In genomic region chrX:118974908-118975671, GRCh38 we compare ENCODE assay signal across 1 cellular context.
TF ChIP-seq lines count a peak whose summit lies in the region.

No MANE protein-coding gene starts in this region.

TF ChIP-seq in HepG2, 621 proteins besides CTCF, POLR2A, EP300 and RAD21 (continued from another document and continues in another):
- no peak for TF ChIP-seq LRRFIP1 (CRISPR knock-in tag; conservative IDR thresholded peaks at IDR 0.05)
- no peak for TF ChIP-seq JUND (CRISPR knock-in tag; IDR thresholded peaks at IDR 0.05)
- TF ChIP-seq NFIC (IDR thresholded peaks at IDR 0.05; ENCODE audit: low read length): no peak
- no peak for TF ChIP-seq DMAP1 (CRISPR knock-in tag; IDR thresholded peaks at IDR 0.05)
- no peak for TF ChIP-seq PTBP1 (IDR thresholded peaks at IDR 0.05; ENCODE audit: low read depth, low read length, poor library complexity, severe bottlenecking)
- TF ChIP-seq GLMP (CRISPR knock-in tag; IDR thresholded peaks at IDR 0.05; ENCODE audit: borderline replicate concordance): no peak
- TF ChIP-seq ATF7-NPFF (CRISPR knock-in tag; IDR thresholded peaks at IDR 0.05; ENCODE audit: low read depth): peak; percentile 33; the same call in 1 of the 2 replicates
- no peak for TF ChIP-seq NR2F6 (IDR thresholded peaks at IDR 0.05)
- TF ChIP-seq NR2F6 (CRISPR knock-in tag; IDR thresholded peaks at IDR 0.05): peak; percentile 16; the same call in 1 of the 2 replicates
- no peak for TF ChIP-seq TARDBP (CRISPR knock-in tag; IDR thresholded peaks at IDR 0.05)
- no peak for TF ChIP-seq CHD2 (IDR thresholded peaks at IDR 0.05; ENCODE audit: low read depth, low read length)
- TF ChIP-seq SATB2 (CRISPR knock-in tag; IDR thresholded peaks at IDR 0.05): no peak
- no peak for TF ChIP-seq RFX5 (IDR thresholded peaks at IDR 0.05; ENCODE audit: low read depth, low read length)
- TF ChIP-seq MTF1 (CRISPR knock-in tag; IDR thresholded peaks at IDR 0.05): no peak
- no peak for TF ChIP-seq ZNF710 (CRISPR knock-in tag; IDR thresholded peaks at IDR 0.05; ENCODE audit: borderline replicate concordance)
- no peak for TF ChIP-seq ETV6 (CRISPR knock-in tag; conservative IDR thresholded peaks at IDR 0.05)
- peak; percentile 38; the same call in 1 of the 2 replicates for TF ChIP-seq ZNF501 (CRISPR knock-in tag; IDR thresholded peaks at IDR 0.05)
- no peak for TF ChIP-seq SMARCC2 (IDR thresholded peaks at IDR 0.05)
- no peak for TF ChIP-seq ZBTB3 (CRISPR knock-in tag; IDR thresholded peaks at IDR 0.05; ENCODE audit: borderline replicate concordance, low read depth)
- no peak for TF ChIP-seq CSRNP2 (CRISPR knock-in tag; conservative IDR thresholded peaks at IDR 0.05; ENCODE audit: low read depth)
- TF ChIP-seq PHF8 (CRISPR knock-in tag; IDR thresholded peaks at IDR 0.05): no peak
- TF ChIP-seq HIC2 (CRISPR knock-in tag; IDR thresholded peaks at IDR 0.05; ENCODE audit: low read depth): no peak
- no peak for TF ChIP-seq CREB3 (CRISPR knock-in tag; IDR thresholded peaks at IDR 0.05)
- TF ChIP-seq TOPORS (CRISPR knock-in tag; IDR thresholded peaks at IDR 0.05): 0 out of 2 replicates have a peak, but pooled peaks have one; percentile 49
- no peak for TF ChIP-seq ZNF782 (CRISPR knock-in tag; IDR thresholded peaks at IDR 0.05; ENCODE audit: borderline replicate concordance)
- no peak for TF ChIP-seq HNF4G (IDR thresholded peaks at IDR 0.05; ENCODE audit: borderline replicate concordance, low read depth, low read length)
- no peak for TF ChIP-seq HNF4G (CRISPR knock-in tag; IDR thresholded peaks at IDR 0.05; ENCODE audit: borderline replicate concordance, low read depth)
- TF ChIP-seq ZNF879 (CRISPR knock-in tag; IDR thresholded peaks at IDR 0.05): no peak
- TF ChIP-seq BATF2 (CRISPR knock-in tag; IDR thresholded peaks at IDR 0.05): 0 out of 2 replicates have a peak, but pooled peaks have one; percentile 49
- no peak for TF ChIP-seq ATRX (CRISPR knock-in tag; IDR thresholded peaks at IDR 0.05; ENCODE audit: borderline replicate concordance)
- TF ChIP-seq CSRNP1 (CRISPR knock-in tag; IDR thresholded peaks at IDR 0.05): no peak
- TF ChIP-seq PATZ1 (CRISPR knock-in tag; IDR thresholded peaks at IDR 0.05): no peak
- TF ChIP-seq ZNF264 (CRISPR knock-in tag; IDR thresholded peaks at IDR 0.05): no peak
- no peak for TF ChIP-seq SNRNP70 (IDR thresholded peaks at IDR 0.05; ENCODE audit: low read depth, low read length)
- TF ChIP-seq NFRKB (IDR thresholded peaks at IDR 0.05): no peak
- TF ChIP-seq ATM (IDR thresholded peaks at IDR 0.05; ENCODE audit: borderline replicate concordance): no peak
- TF ChIP-seq ZNF280B (CRISPR knock-in tag; IDR thresholded peaks at IDR 0.05; ENCODE audit: borderline replicate concordance): no peak
- TF ChIP-seq PRDM10 (CRISPR knock-in tag; IDR thresholded peaks at IDR 0.05; ENCODE audit: low read depth): no peak
- no peak for TF ChIP-seq ZNF775 (CRISPR knock-in tag; IDR thresholded peaks at IDR 0.05; ENCODE audit: borderline replicate concordance)
- TF ChIP-seq ASH2L (IDR thresholded peaks at IDR 0.05; ENCODE audit: insufficient read length, low read depth, low read length): no peak
